9 cellular contexts compared by ENCODE assay signal in genomic region chr16:56520251-56520577, GRCh38. TPM values are rescaled to one million over a fixed set of nuclear protein-coding genes. Genes with fewer than 3 reads are reported as not detected.
A peak's percentile ranks its signal among the peaks of the same experiment; 100 is the strongest.
DNase-seq lines count a peak whose midpoint lies in the region; ATAC-seq and TF ChIP-seq lines count a peak whose summit lies in the region.
"Had no signal": no experiment of that assay in that cellular context is flagged by ENCODE, and none has a peak within 500 bp of the region (broad histone marks: within the 10 kb centered on the region; RNA-seq: fewer than 3 reads in every experiment).

No MANE protein-coding gene starts in this region.

- H3K79me2 ChIP-seq in Karpas-422 (ENCODE audit: low read length): peaks cover 27% of the 10 kb centered on the region

- peak overlapping the region; percentile 83 for H3K4me3 Mint-ChIP-seq in natural killer cell

- H3K4me3 ChIP-seq in BJ (ENCODE audit: low read depth, low read length): peak overlapping the region; percentile 97
- peak overlapping the region; percentile 96 for H3K4me3 ChIP-seq in Karpas-422 (ENCODE audit: low read length)
- peak overlapping the region; percentile 99 for H3K4me3 ChIP-seq in colonic mucosa

- peak overlapping the region; percentile 79 for H3K4me2 ChIP-seq in Karpas-422 (ENCODE audit: low read depth, low read length, poor library complexity, severe bottlenecking)

- H3K27ac ChIP-seq in Karpas-422 (ENCODE audit: low read length) (no peak overlapping the region), colonic mucosa (peak overlapping the region; percentile 97)

- H3K36me3 Mint-ChIP-seq in natural killer cell: no peaks in the 10 kb centered on the region

- H3K4me1 Mint-ChIP-seq in natural killer cell: peaks cover 14 to 19% of the 10 kb centered on the region in 2 donors

- peak overlapping the region; percentile 66 to 79 for H3K27ac Mint-ChIP-seq in natural killer cell

- H4K20me1 ChIP-seq in Karpas-422 (ENCODE audit: insufficient read depth, low read depth, low read length): no peaks in the 10 kb centered on the region; the same call in 1 of the 2 replicates

- H3K4me1 ChIP-seq in Karpas-422 (ENCODE audit: low read length) (peaks cover 29% of the 10 kb centered on the region), colonic mucosa (peaks cover 6% of the 10 kb centered on the region)

- peak overlapping the region; percentile 92 for H3K9ac ChIP-seq in Karpas-422 (ENCODE audit: low read length)
- peak overlapping the region in 1 of 2 donors; percentile 63 for H3K9ac ChIP-seq in colonic mucosa (ENCODE audit: low read depth in 2 of 2, low read length in 2 of 2)

- no peaks in the 10 kb centered on the region for H3K9me3 Mint-ChIP-seq in natural killer cell

- ATAC-seq in natural killer cell (no peak), GM18520 (IDR thresholded peaks at IDR 0.05; ENCODE audit: unreplicated experiment) (no peak), HG03108 (IDR thresholded peaks at IDR 0.05; ENCODE audit: unreplicated experiment) (no peak)

- intact Hi-C loops in colonic mucosa (cut with DNase I): no loop called here
- intact Hi-C loops in natural killer cell (cut with micrococcal nuclease): no loop called here

- no peak for DNase-seq in BJ (ENCODE audit: low read depth)
- DNase-seq in Karpas-422: no peak
- no peak for DNase-seq in colonic mucosa
- no peak for DNase-seq in natural killer cell
- DNase-seq in GM13977 (ENCODE audit: low spot score): no peak
- no peak for DNase-seq in effector CD4-positive, alpha-beta T cell

- no peaks in the 10 kb centered on the region for H3K27me3 ChIP-seq in BJ (ENCODE audit: control insufficient read depth, insufficient read depth, low read length)
- H3K27me3 ChIP-seq in Karpas-422 (ENCODE audit: low read length): no peaks in the 10 kb centered on the region
- H3K27me3 ChIP-seq in colonic mucosa: no peaks in the 10 kb centered on the region

- CTCF ChIA-PET in BJ (lab: Yijun Ruan, JAX): interaction anchor here (2.6 kb wide), 1 partner anchor 81 kb away, joined by 14 read pairs; no protein-coding TSS in a partner anchor

- POLR2A ChIA-PET in BJ (lab: Charles Lee): no interaction called here

- no peaks in the 10 kb centered on the region for H3K9me2 ChIP-seq in Karpas-422 (replicated peaks; ENCODE audit: insufficient read depth, low read length)

- H3K27me3 Mint-ChIP-seq in natural killer cell (ENCODE audit: low read depth in 2 of 2): no peaks in the 10 kb centered on the region

- H2AFZ ChIP-seq in Karpas-422 (ENCODE audit: low read length): peak overlapping the region; percentile 97

- H3K36me3 ChIP-seq in BJ (ENCODE audit: control insufficient read depth, insufficient read depth, low read length) (no peaks in the 10 kb centered on the region), Karpas-422 (ENCODE audit: insufficient read depth, low read length) (no peaks in the 10 kb centered on the region), colonic mucosa (no peaks in the 10 kb centered on the region)

- in situ Hi-C loops in GM13977 (cut with MboI; ENCODE audit: low pct_unique_long_range_greater_than_20kb, low sequenced_read_pairs, unreplicated experiment): no loop called here

- H3K9me3 ChIP-seq in Karpas-422 (ENCODE audit: low read length): no peaks in the 10 kb centered on the region
- no peaks in the 10 kb centered on the region for H3K9me3 ChIP-seq in colonic mucosa

- TF ChIP-seq CTCF in BJ (IDR thresholded peaks at IDR 0.05; ENCODE audit: insufficient read depth, low read depth, low read length) (no peak), colonic mucosa (IDR thresholded peaks at IDR 0.05) (no peak), natural killer cell (IDR thresholded peaks at IDR 0.05) (no peak), GM13977 (IDR thresholded peaks at IDR 0.05; ENCODE audit: extremely low read depth, insufficient read depth, missing control alignments) (no peak)

RNA-seq across cellular contexts. Expression of gene BBS2, which starts 0.4 kb away (rescaled TPM):
- polyA plus RNA-seq in BJ (2011; rRNA removed): 33.8 and 43.1 TPM in 2 replicates
- polyA minus RNA-seq in BJ (2011; rRNA and poly(A)+ RNA removed): 23.2 and 34.6 TPM in 2 replicates
- total RNA-seq in Karpas-422 (2014; rRNA removed; shearing (Covaris generic); ENCODE audit: low replicate concordance): 55.5 and 66.2 TPM in 2 replicates
- 10 to 100 TPM; 22.5 to 32.1 TPM for total RNA-seq in colonic mucosa
- total RNA-seq in natural killer cell: 10 to 100 TPM; 36.8 to 40.3 (median 38.2) TPM

RNA-seq across cellular contexts. Expression of gene MT4, which starts 44.7 kb away (rescaled TPM):
- polyA plus RNA-seq in BJ (2011; rRNA removed): not detected in 2 replicates
- polyA minus RNA-seq in BJ (2011; rRNA and poly(A)+ RNA removed): not detected in 2 replicates
- total RNA-seq in Karpas-422 (2014; rRNA removed; shearing (Covaris generic); ENCODE audit: low replicate concordance): not detected in 2 replicates
- total RNA-seq in colonic mucosa: not detected
- total RNA-seq in natural killer cell: not detected
- total RNA-seq: SK-MEL-5 had no signal
